ENCODE assay signal across 8 cellular contexts in genomic region chr17:48878920-48879898, GRCh38. TPM values are rescaled to one million over a fixed set of nuclear protein-coding genes. Genes with fewer than 3 reads are reported as not detected.
DNase-seq lines count a peak whose midpoint lies in the region; ATAC-seq and TF ChIP-seq lines count a peak whose summit lies in the region.

No MANE protein-coding gene starts in this region.

- no peak overlapping the region for H3K27ac Mint-ChIP-seq in natural killer cell

- H4K20me1 ChIP-seq in DOHH2 (ENCODE audit: control insufficient read depth, insufficient read depth, low read depth, low read length): no peaks in the 10 kb centered on the region

- no peaks in the 10 kb centered on the region for H3K36me3 Mint-ChIP-seq in natural killer cell

- no peaks in the 10 kb centered on the region for H3K9me3 ChIP-seq in DOHH2 (ENCODE audit: control insufficient read depth, insufficient read depth, low read length)
- H3K9me3 ChIP-seq in transverse colon: no peaks in the 10 kb centered on the region

- H3K9me2 ChIP-seq in DOHH2 (replicated peaks; ENCODE audit: control insufficient read depth, low read length): no peaks in the 10 kb centered on the region

- no peaks in the 10 kb centered on the region for H3K9me3 Mint-ChIP-seq in natural killer cell

- no peak overlapping the region for H3K4me2 ChIP-seq in DOHH2 (ENCODE audit: low read length)

- H3K36me3 ChIP-seq in DOHH2 (ENCODE audit: control insufficient read depth, low read length) (no peaks in the 10 kb centered on the region), transverse colon (no peaks in the 10 kb centered on the region)

- H3K27ac ChIP-seq in DOHH2 (ENCODE audit: low read depth, low read length): no peak overlapping the region
- H3K27ac ChIP-seq in transverse colon: no peak overlapping the region

- intact Hi-C loops in natural killer cell (cut with micrococcal nuclease): loop anchor here (1.0 to 2.0 kb wide), 4 partner anchors 65 to 201 kb away; no protein-coding TSS in a partner anchor
- intact Hi-C loops in transverse colon (cut with DNase I; ENCODE audit: low total_unique reads): loop anchor here (2.0 to 10.0 kb wide), 2 partner anchors 64 to 154 kb away; partner anchors contain the start of genes HOXB13, PRAC1 and PRAC2

- H3K27me3 ChIP-seq in DOHH2 (ENCODE audit: control insufficient read depth, low read length) (peaks cover 4% of the 10 kb centered on the region; the same call in 1 of the 2 replicates), transverse colon (no peaks in the 10 kb centered on the region)

- no peak for TF ChIP-seq EP300 in transverse colon (IDR thresholded peaks at IDR 0.05; ENCODE audit: low read depth)

- H3K4me3 ChIP-seq in DOHH2 (ENCODE audit: low read length): no peak overlapping the region
- no peak overlapping the region for H3K4me3 ChIP-seq in transverse colon

- H3K4me1 ChIP-seq in DOHH2 (ENCODE audit: control insufficient read depth, low read length) (peaks cover 3% of the 10 kb centered on the region; the same call in 1 of the 2 replicates), transverse colon (peaks cover 0 to 21% (median 2%) of the 10 kb centered on the region in 4 donors)

- no peaks in the 10 kb centered on the region for H3K4me1 Mint-ChIP-seq in natural killer cell

- H3K79me2 ChIP-seq in DOHH2 (ENCODE audit: control insufficient read depth, low read length): no peaks in the 10 kb centered on the region

- DNase-seq in OCI-M1 (lab: John Stamatoyannopoulos, UW) (peak; percentile 85), activated T-cell treated with anti-CD3 and anti-CD28 coated beads for 1 hour (ENCODE audit: low read depth) (peak; percentile 24), fibroblast of gingiva (ENCODE audit: low read depth) (peak; percentile 45), natural killer cell (peak; percentile 28), transverse colon (peak; percentile 50)

- no peaks in the 10 kb centered on the region for H3F3A ChIP-seq in DOHH2 (ENCODE audit: control insufficient read depth, insufficient read depth)

- in situ Hi-C loops in transverse colon (cut with MboI; ENCODE audit: low pct_ligation_motif_present in 1 of 4, low pct_unique_long_range_greater_than_20kb in 1 of 4, low sequenced_read_pairs in 3 of 4): loop anchor here in 2 of 4 donors (5.0 to 10.0 kb wide), 2 partner anchors 74 to 77 kb away; no protein-coding TSS in a partner anchor

- WGBS in transverse colon (ENCODE audit: low coverage in 1 of 2), 2 donors: 0 to 19% methylated on average over 5 to 12 of the region's 12 CpGs

- TF ChIP-seq CTCF in DOHH2 (IDR thresholded peaks at IDR 0.05; ENCODE audit: low read depth, low read length, poor library complexity, severe bottlenecking): peak; percentile 97
- TF ChIP-seq CTCF in LNCAP (IDR thresholded peaks at IDR 0.05): peak; percentile 95
- TF ChIP-seq CTCF in natural killer cell (IDR thresholded peaks at IDR 0.05): peak; percentile 95
- peak; percentile 91 to 95 (median 94) for TF ChIP-seq CTCF in transverse colon (IDR thresholded peaks at IDR 0.05)

- TF ChIP-seq POLR2A in transverse colon (IDR thresholded peaks at IDR 0.05): no peak

- peaks cover 0 to 9% of the 10 kb centered on the region in 2 donors for H3K27me3 Mint-ChIP-seq in natural killer cell (ENCODE audit: low read depth in 2 of 2)

- ATAC-seq in natural killer cell: peak; percentile 90 to 99 (median 97)
- no peak for ATAC-seq in GM21360 (IDR thresholded peaks at IDR 0.05; ENCODE audit: unreplicated experiment)

- no peak overlapping the region for H3K4me3 Mint-ChIP-seq in natural killer cell

RNA-seq across cellular contexts. Expression of gene ATP5MC1, which starts 13.4 kb away (rescaled TPM):
- total RNA-seq in natural killer cell: 10 to 100 TPM; 28.2 to 34.9 (median 34.5) TPM
- total RNA-seq in transverse colon: 100 to 1,000 TPM in 3 of 4 donors, 10 to 100 TPM in 1; 94.7 to 214 (median 153) TPM

RNA-seq across cellular contexts. Expression of gene UBE2Z, which starts 29.0 kb away (rescaled TPM):
- total RNA-seq in natural killer cell (10 to 100 TPM; 89.0 to 94.0 (median 89.6) TPM), transverse colon (10 to 100 TPM; 33.2 to 70.8 (median 47.6) TPM)

RNA-seq across cellular contexts. Expression of gene CALCOCO2, which starts 48.4 kb away (rescaled TPM):
- total RNA-seq in natural killer cell: 100 to 1,000 TPM; 175 to 188 (median 179) TPM
- 100 to 1,000 TPM; 141 to 292 (median 207) TPM for total RNA-seq in transverse colon

Comparison
In these comparisons a context has a peak if more than half of its experiments do, and no peak if none do; other contexts are left out.
1. DNase-seq: peak in every context shown above with its lines; median percentile 85 in OCI-M1; 50 in transverse colon; 45 in fibroblast of gingiva; 28 in natural killer cell; 24 in activated T-cell treated with anti-CD3 and anti-CD28 coated beads for 1 hour.